ENCODE assay signal across 1 cellular context in the genomic region with DNA sequence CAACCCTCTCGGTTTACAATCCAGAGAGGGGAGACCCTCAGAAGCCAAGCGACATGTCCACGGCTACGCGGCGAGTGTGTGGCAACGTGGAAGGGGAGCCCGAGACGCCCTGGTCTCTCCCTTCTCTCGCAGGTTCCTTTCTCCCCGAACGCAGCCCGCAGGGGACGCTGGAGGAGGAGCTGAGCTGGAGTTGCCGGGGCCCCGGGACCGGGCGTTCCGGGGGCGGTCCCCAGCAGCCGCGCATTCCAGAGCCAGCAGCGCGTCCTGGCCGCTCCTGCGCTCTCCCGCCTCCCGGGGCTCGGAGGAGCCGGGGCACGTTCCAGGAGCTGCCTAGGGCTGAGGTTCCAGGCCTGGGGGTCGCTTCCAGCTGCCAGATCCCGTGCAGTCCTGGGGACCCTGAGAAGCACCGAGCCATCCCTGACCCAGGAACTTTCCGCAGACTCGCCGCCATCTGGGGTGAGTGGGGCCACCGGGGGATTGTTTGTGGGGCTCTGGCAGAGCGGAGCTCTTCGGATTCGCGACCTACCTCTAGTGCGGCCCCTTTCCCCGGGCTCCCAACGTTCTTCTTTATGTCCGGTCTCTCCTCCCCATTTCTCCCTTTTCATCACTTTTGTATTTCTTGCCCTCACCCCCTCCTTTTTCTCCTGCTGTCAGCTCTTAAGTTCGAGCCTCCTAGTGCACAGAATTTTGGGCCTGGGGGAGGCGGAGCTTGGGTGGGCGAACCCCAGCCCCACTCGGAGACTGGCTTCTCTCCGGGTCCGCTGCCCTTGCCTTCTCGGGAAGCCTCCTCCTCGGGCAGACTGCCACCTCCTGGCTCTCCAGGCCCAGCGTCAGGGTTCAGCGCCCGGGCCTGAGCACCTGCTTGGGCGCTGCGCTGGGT.
TF ChIP-seq lines count a peak whose summit lies in the region.

Gene SMIM3 (plus strand): TSS at position 241 of the 880 bp plus-strand sequence. CDS start 16,684 bp downstream, outside the sequence.

TF ChIP-seq in K562, 482 proteins besides CTCF, POLR2A, EP300 and RAD21 (continued from another document):
- TF ChIP-seq FOXO4 (CRISPR knock-in tag; IDR thresholded peaks at IDR 0.05) (no peak), CBX3 (IDR thresholded peaks at IDR 0.05; ENCODE audit: borderline replicate concordance in 1 of 2, low read length in 2 of 2) (no peak), ZNF668 (CRISPR knock-in tag; IDR thresholded peaks at IDR 0.05) (no peak), NCOA6 (IDR thresholded peaks at IDR 0.05) (no peak), BRD4 (IDR thresholded peaks at IDR 0.05) (no peak), NR3C1 (CRISPR knock-in tag; IDR thresholded peaks at IDR 0.05) (no peak), ZC3H4 (CRISPR knock-in tag; IDR thresholded peaks at IDR 0.05; ENCODE audit: borderline replicate concordance) (no peak)
